In the genomic region with DNA sequence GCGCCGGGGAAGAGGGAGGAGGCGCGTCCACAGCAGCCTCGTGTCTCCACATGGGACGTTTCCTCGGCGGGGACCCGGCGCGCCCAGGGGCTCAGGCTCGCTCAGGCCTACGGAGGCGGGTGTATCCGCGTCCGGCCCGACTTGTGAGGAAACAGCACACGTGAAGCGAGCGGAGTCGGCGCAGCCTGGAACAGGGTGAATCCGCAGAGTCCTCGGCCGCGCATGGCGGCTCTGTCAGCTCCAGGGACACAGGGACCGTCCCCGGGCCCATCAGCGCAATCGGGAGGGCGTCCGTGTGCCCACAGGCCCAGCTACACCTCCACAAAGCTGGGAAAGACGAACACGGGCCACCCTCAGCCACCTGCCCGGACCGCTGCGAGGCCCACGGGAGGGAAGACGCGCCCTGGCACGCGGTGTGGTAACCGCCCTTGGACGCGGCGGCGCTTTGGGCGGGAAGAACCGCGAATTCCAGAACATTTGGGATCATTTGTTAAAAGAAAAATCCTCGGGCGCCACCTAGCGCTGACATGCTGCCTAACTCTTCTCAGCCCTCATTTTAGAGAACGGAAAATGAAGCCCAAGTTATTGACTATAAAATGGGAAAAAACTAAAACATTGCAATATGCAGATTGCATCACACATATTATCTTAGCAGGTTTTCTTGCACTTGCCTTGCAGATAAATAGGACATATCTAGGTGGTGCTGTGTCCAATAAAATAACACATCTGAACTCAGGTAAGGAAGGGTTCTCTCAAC, we compare ENCODE assay signal across 8 cellular contexts. TPM values are rescaled to one million over a fixed set of nuclear protein-coding genes. Genes with fewer than 3 reads are reported as not detected.
DNase-seq lines count a peak whose midpoint lies in the region; ATAC-seq and TF ChIP-seq lines count a peak whose summit lies in the region.

No MANE protein-coding gene starts in this region.

- peak; percentile 79 to 90 (median 80) for TF ChIP-seq CTCF in esophagus muscularis mucosa (IDR thresholded peaks at IDR 0.05)

- CTCF ChIA-PET in naive thymus-derived CD4-positive, alpha-beta T cell (lab: Charles Lee), result interaction anchor here (0.6 to 1.6 kb wide), 12 partner anchors 13 to 618 kb away, joined by 3 to 5 read pairs (median 3); no protein-coding TSS in a partner anchor

- H3K36me3 ChIP-seq in esophagus muscularis mucosa, result no peaks in the 10 kb centered on the region
- no peaks in the 10 kb centered on the region for H3K36me3 ChIP-seq in naive thymus-derived CD4-positive, alpha-beta T cell (ENCODE audit: control insufficient read depth in 2 of 3, insufficient read depth in 3 of 3, low read length in 3 of 3)

- peaks cover 4 to 11% (median 9%) of the 10 kb centered on the region in 4 donors for H3K4me1 ChIP-seq in esophagus muscularis mucosa
- H3K4me1 ChIP-seq in naive thymus-derived CD4-positive, alpha-beta T cell (ENCODE audit: control insufficient read depth in 2 of 2, insufficient read depth in 2 of 2, low read length in 2 of 2), result no peaks in the 10 kb centered on the region

- H3K4me3 ChIP-seq in esophagus muscularis mucosa, result peak overlapping the region; percentile 36 to 41 (median 39)
- peak overlapping the region; percentile 62 for H3K4me3 ChIP-seq in naive thymus-derived CD4-positive, alpha-beta T cell (ENCODE audit: low read length)

- peak; percentile 90 for DNase-seq in GM03348 (ENCODE audit: low spot score)
- peak; percentile 40 for DNase-seq in NCI-H510A treated with DMSO at 0.1 percent for 48 hours (lab: John Stamatoyannopoulos, UW)
- DNase-seq in activated T-cell treated with anti-CD3 and anti-CD28 coated beads for 4 hours, result peak; percentile 35
- peak; percentile 92 for DNase-seq in esophagus muscularis mucosa (ENCODE audit: extremely low spot score)
- peak; percentile 27 to 66 (median 45) for DNase-seq in naive thymus-derived CD4-positive, alpha-beta T cell
- no peak for DNase-seq in mesenteric fat pad (ENCODE audit: low spot score)

- H3K36me3 Mint-ChIP-seq in naive thymus-derived CD4-positive, alpha-beta T cell, result no peaks in the 10 kb centered on the region
- H3K36me3 Mint-ChIP-seq in stimulated activated naive CD8-positive, alpha-beta T cell treated with anti-CD3 and anti-CD28 coated beads, Interleukin-15, Interleukin-2, amounts not matched to agents 100 ng/mL and 50 ng/mL, for 24 hours (ENCODE audit: low read depth), result no peaks in the 10 kb centered on the region

- peak overlapping the region; percentile 78 to 90 (median 84) for H3K4me3 Mint-ChIP-seq in naive thymus-derived CD4-positive, alpha-beta T cell
- peak overlapping the region; percentile 55 for H3K4me3 Mint-ChIP-seq in stimulated activated naive CD8-positive, alpha-beta T cell treated with anti-CD3 and anti-CD28 coated beads, Interleukin-15, Interleukin-2, amounts not matched to agents 100 ng/mL and 50 ng/mL, for 24 hours

- peaks cover 0 to 5% (median 0%) of the 10 kb centered on the region in 7 donors for H3K4me1 Mint-ChIP-seq in naive thymus-derived CD4-positive, alpha-beta T cell
- peaks cover 4% of the 10 kb centered on the region for H3K4me1 Mint-ChIP-seq in stimulated activated naive CD8-positive, alpha-beta T cell treated with anti-CD3 and anti-CD28 coated beads, Interleukin-15, Interleukin-2, amounts not matched to agents 100 ng/mL and 50 ng/mL, for 24 hours (ENCODE audit: low read depth)

- peaks cover 0 to 7% (median 0%) of the 10 kb centered on the region in 5 donors for H3K27me3 Mint-ChIP-seq in naive thymus-derived CD4-positive, alpha-beta T cell
- no peaks in the 10 kb centered on the region for H3K27me3 Mint-ChIP-seq in stimulated activated naive CD8-positive, alpha-beta T cell treated with anti-CD3 and anti-CD28 coated beads, Interleukin-15, Interleukin-2, amounts not matched to agents 100 ng/mL and 50 ng/mL, for 24 hours

- 1% methylated on average over 19 of the region's 56 CpGs for WGBS in esophagus muscularis mucosa

- POLR2A ChIA-PET in naive thymus-derived CD4-positive, alpha-beta T cell (lab: Charles Lee), result interaction anchor here (1.1 kb wide), 1 partner anchor 41 kb away, joined by 4 read pairs; the partner anchor contains the start of gene TMEM18

- no peak for TF ChIP-seq EP300 in esophagus muscularis mucosa (IDR thresholded peaks at IDR 0.05)

- peaks cover 0 to 2% (median 0%) of the 10 kb centered on the region in 11 donors for H3K9me3 Mint-ChIP-seq in naive thymus-derived CD4-positive, alpha-beta T cell
- H3K9me3 Mint-ChIP-seq in stimulated activated naive CD8-positive, alpha-beta T cell treated with anti-CD3 and anti-CD28 coated beads, Interleukin-15, Interleukin-2, amounts not matched to agents 100 ng/mL and 50 ng/mL, for 24 hours, result no peaks in the 10 kb centered on the region

- peaks cover 0 to 17% (median 0%) of the 10 kb centered on the region in 4 donors for H3K27me3 ChIP-seq in esophagus muscularis mucosa
- H3K27me3 ChIP-seq in naive thymus-derived CD4-positive, alpha-beta T cell (ENCODE audit: control insufficient read depth in 2 of 2, insufficient read depth in 2 of 2, low read length in 2 of 2), result no peaks in the 10 kb centered on the region

- no peak for TF ChIP-seq POLR2A in esophagus muscularis mucosa (IDR thresholded peaks at IDR 0.05; ENCODE audit: low read depth)

- intact Hi-C loops in esophagus muscularis mucosa (cut with DNase I), result loop anchor here (5.0 kb wide), 1 partner anchor 390 kb away; no protein-coding TSS in a partner anchor
- intact Hi-C loops in naive thymus-derived CD4-positive, alpha-beta T cell (cut with micrococcal nuclease), result loop anchor here (1.0 to 5.0 kb wide), 10 partner anchors 26 to 913 kb away; partner anchors contain the start of genes ACP1 (in 1 of the 2) and SH3YL1 (in 1 of the 2)

- ATAC-seq in HG02588 (IDR thresholded peaks at IDR 0.05; ENCODE audit: unreplicated experiment), result peak; percentile 57
- peak; percentile 72 for ATAC-seq in naive thymus-derived CD4-positive, alpha-beta T cell

- H3K27ac ChIP-seq in esophagus muscularis mucosa (replicated peaks in 1 of 4), result no peak overlapping the region
- H3K27ac ChIP-seq in naive thymus-derived CD4-positive, alpha-beta T cell (ENCODE audit: low read depth, low read length), result peak overlapping the region; percentile 59

- H3K9me3 ChIP-seq in esophagus muscularis mucosa, result peaks cover 0 to 2% (median 0%) of the 10 kb centered on the region in 4 donors
- H3K9me3 ChIP-seq in naive thymus-derived CD4-positive, alpha-beta T cell (ENCODE audit: control insufficient read depth in 2 of 3, low read length in 3 of 3), result no peaks in the 10 kb centered on the region

- H3K27ac Mint-ChIP-seq in naive thymus-derived CD4-positive, alpha-beta T cell, result peak overlapping the region in 8 of 9 donors; percentile 2 to 86 (median 74)
- peak overlapping the region; percentile 32 for H3K27ac Mint-ChIP-seq in stimulated activated naive CD8-positive, alpha-beta T cell treated with anti-CD3 and anti-CD28 coated beads, Interleukin-15, Interleukin-2, amounts not matched to agents 100 ng/mL and 50 ng/mL, for 24 hours

RNA-seq across cellular contexts. Expression of gene TMEM18, which starts 40.4 kb away (rescaled TPM):
- 10 to 100 TPM in 2 of 4 donors, 1 to 10 TPM in 2; 8.7 to 27.3 (median 10.2) TPM for total RNA-seq in esophagus muscularis mucosa
- total RNA-seq in naive thymus-derived CD4-positive, alpha-beta T cell, result 10 to 100 TPM; 23.3 to 39.8 (median 33.2) TPM
- polyA plus RNA-seq in naive thymus-derived CD4-positive, alpha-beta T cell, result 10 to 100 TPM; 24.1 to 28.0 TPM
- total RNA-seq in mesenteric fat pad, result 19.8 TPM
